Comparison of ENCODE assay signal across 30 cellular contexts in the genomic region with DNA sequence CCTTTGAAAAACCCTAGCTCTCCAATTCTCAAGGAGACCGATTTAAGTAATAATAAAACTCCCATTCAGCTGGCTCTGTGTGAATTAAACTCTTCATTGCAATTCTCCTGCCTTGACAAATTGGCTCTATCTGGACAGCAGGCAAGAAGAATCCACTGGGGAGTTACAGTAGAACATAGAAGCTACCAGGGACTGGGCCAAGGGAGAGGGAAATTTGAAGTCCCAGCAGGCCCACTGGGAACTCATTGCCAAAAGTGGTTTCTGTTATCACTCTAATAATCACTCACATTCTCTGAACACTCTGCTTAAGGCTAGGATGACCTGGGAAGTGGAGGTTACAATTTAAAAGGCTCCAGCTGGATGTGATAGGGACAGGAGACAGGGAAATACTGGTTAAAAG.
"Had no signal": no experiment of that assay in that cellular context is flagged by ENCODE, and none has a peak within 500 bp of the region (broad histone marks: within the 10 kb centered on the region; RNA-seq: fewer than 3 reads in every experiment).

No MANE protein-coding gene starts in this region.

- H3K9me3 ChIP-seq: body of pancreas, esophagus squamous epithelium, heart left ventricle had no signal

- H3K4me3 ChIP-seq: body of pancreas, esophagus squamous epithelium, heart left ventricle had no signal

- H3K4me1 ChIP-seq: body of pancreas, heart left ventricle had no signal

- H3K27me3 ChIP-seq: body of pancreas, esophagus squamous epithelium had no signal

- ATAC-seq: activated CD4-positive, CD25-positive, alpha-beta regulatory T cell treated with anti-CD3 and anti-CD28 coated beads, Interleukin-2, amount 50 U/mL, for 24 hours; activated CD8-positive, alpha-beta T cell treated with anti-CD3 and anti-CD28 coated beads for 36 hours; activated T-cell treated with anti-CD3 and anti-CD28 coated beads, Interleukin-2, amount 50 U/mL, for 4 hours; activated T-helper 17 cell treated with anti-CD3 and anti-CD28 coated beads, Interleukin-2, amount 50 U/mL, for 72 hours; body of pancreas; effector memory CD8-positive, alpha-beta T cell; heart left ventricle; T-helper 17 cell had no signal

- H3K27ac ChIP-seq: body of pancreas, epithelial cell of prostate, esophagus squamous epithelium, heart left ventricle, WERI-Rb-1 had no signal

- DNase-seq: activated B cell treated with CpG ODN at 0.5 μM for 24 hours; activated CD4-positive, alpha-beta T cell treated with anti-CD3 and anti-CD28 coated beads for 48 hours; activated CD4-positive, alpha-beta T cell treated with anti-CD3 and anti-CD28 coated beads, Interleukin-2, amount 50 U/mL, for 1 hour; activated CD4-positive, alpha-beta T cell treated with anti-CD3 and anti-CD28 coated beads, Interleukin-2, amount 50 U/mL, for 48 hours; activated CD8-positive, alpha-beta memory T cell treated with anti-CD3 and anti-CD28 coated beads for 24 hours; activated CD8-positive, alpha-beta T cell treated with anti-CD3 and anti-CD28 coated beads for 36 hours; activated effector memory CD4-positive, alpha-beta T cell treated with Interleukin-2 at 50 U/mL for 16 hours; activated gamma-delta T cell treated with Interleukin-2 at 50 U/mL for 16 hours; activated naive CD4-positive, alpha-beta T cell treated with anti-CD3 and anti-CD28 coated beads, Interleukin-2, amount 50 U/mL, for 16 hours; activated naive CD4-positive, alpha-beta T cell treated with Interleukin-2 at 50 U/mL for 16 hours; activated T-cell treated with anti-CD3 and anti-CD28 coated beads, Interleukin-2, amount 50 U/mL, for 4 hours; amygdala; aorta; caudate nucleus; cortex of kidney; dermis blood vessel endothelial cell; effector CD4-positive, alpha-beta T cell; effector memory CD8-positive, alpha-beta T cell; esophagus squamous epithelium; foreskin fibroblast; glutamatergic neuron; heart left ventricle; T-helper 1 cell; T-helper 17 cell; T1000; WERI-Rb-1 had no signal

- H3K36me3 ChIP-seq: esophagus squamous epithelium, heart left ventricle, WERI-Rb-1 had no signal
